Comparison of ENCODE assay signal across 8 cellular contexts in genomic region chr11:32792948-32793475, GRCh38.
DNase-seq lines count a peak whose midpoint lies in the region; ATAC-seq and FAIRE-seq lines count a peak whose summit lies in the region.

No MANE protein-coding gene starts in this region.

- H3K4me1 Mint-ChIP-seq in stimulated activated memory B cell treated with anti-CD40 and anti-IgM and Interleukin-4, amounts not matched to agents 10 μg/mL and 1 μg/mL and 100 μg/mL, for 72 hours = peaks cover 7% of the 10 kb centered on the region

- peak overlapping the region; percentile 22 to 39 for H3K4me3 ChIP-seq in muscle layer of duodenum (ENCODE audit: low read depth in 1 of 2, low read length in 2 of 2)

- no peak overlapping the region for H3K4me3 Mint-ChIP-seq in stimulated activated memory B cell treated with anti-CD40 and anti-IgM and Interleukin-4, amounts not matched to agents 10 μg/mL and 1 μg/mL and 100 μg/mL, for 72 hours

- H3K36me3 ChIP-seq in muscle layer of duodenum (ENCODE audit: control insufficient read depth in 1 of 2, insufficient read depth in 2 of 2, low read length in 2 of 2) = no peaks in the 10 kb centered on the region

- H3K9me3 ChIP-seq in muscle layer of duodenum (ENCODE audit: control insufficient read depth in 1 of 2, low read length in 2 of 2) = no peaks in the 10 kb centered on the region

- peak; percentile 85 for FAIRE-seq in endometrium (lab: Jason Lieb, UNC)

- no peak overlapping the region for H3K27ac Mint-ChIP-seq in stimulated activated memory B cell treated with anti-CD40 and anti-IgM and Interleukin-4, amounts not matched to agents 10 μg/mL and 1 μg/mL and 100 μg/mL, for 72 hours

- no peak overlapping the region for H3K27ac ChIP-seq in muscle layer of duodenum (ENCODE audit: low read length)

- H3K36me3 Mint-ChIP-seq in stimulated activated memory B cell treated with anti-CD40 and anti-IgM and Interleukin-4, amounts not matched to agents 10 μg/mL and 1 μg/mL and 100 μg/mL, for 72 hours = no peaks in the 10 kb centered on the region

- H3K9me3 Mint-ChIP-seq in stimulated activated memory B cell treated with anti-CD40 and anti-IgM and Interleukin-4, amounts not matched to agents 10 μg/mL and 1 μg/mL and 100 μg/mL, for 72 hours = no peaks in the 10 kb centered on the region

- DNase-seq in AG08396 (ENCODE audit: low spot score) (peak; percentile 30), NCI-H774 (lab: John Stamatoyannopoulos, UW) (peak; percentile 69)
- peak; percentile 85 for DNase-seq in activated CD8-positive, alpha-beta memory T cell treated with anti-CD3 and anti-CD28 coated beads for 24 hours

- H3K27me3 ChIP-seq in muscle layer of duodenum (ENCODE audit: low read depth, low read length) = no peaks in the 10 kb centered on the region

- peak; percentile 87 for ATAC-seq in GM18867 (IDR thresholded peaks at IDR 0.05; ENCODE audit: unreplicated experiment)
- peak; percentile 73 for ATAC-seq in HG03378 (IDR thresholded peaks at IDR 0.05; ENCODE audit: unreplicated experiment)
- peak; percentile 75 for ATAC-seq in stimulated activated memory B cell treated with anti-CD40 and anti-IgM and Interleukin-4, amounts not matched to agents 10 μg/mL and 1 μg/mL and 100 μg/mL, for 72 hours

- H3K4me1 ChIP-seq in muscle layer of duodenum (ENCODE audit: control insufficient read depth in 1 of 2, insufficient read depth in 2 of 2, low read length in 2 of 2) = no peaks in the 10 kb centered on the region

- no peaks in the 10 kb centered on the region for H3K27me3 Mint-ChIP-seq in stimulated activated memory B cell treated with anti-CD40 and anti-IgM and Interleukin-4, amounts not matched to agents 10 μg/mL and 1 μg/mL and 100 μg/mL, for 72 hours

Comparison
In these comparisons a context has a peak if more than half of its experiments do, and no peak if none do; other contexts are left out.
1. DNase-seq: peak in every context shown above with its lines; median percentile 85 in activated CD8-positive, alpha-beta memory T cell treated with anti-CD3 and anti-CD28 coated beads for 24 hours; 69 in NCI-H774; 30 in AG08396.